In the genomic region with DNA sequence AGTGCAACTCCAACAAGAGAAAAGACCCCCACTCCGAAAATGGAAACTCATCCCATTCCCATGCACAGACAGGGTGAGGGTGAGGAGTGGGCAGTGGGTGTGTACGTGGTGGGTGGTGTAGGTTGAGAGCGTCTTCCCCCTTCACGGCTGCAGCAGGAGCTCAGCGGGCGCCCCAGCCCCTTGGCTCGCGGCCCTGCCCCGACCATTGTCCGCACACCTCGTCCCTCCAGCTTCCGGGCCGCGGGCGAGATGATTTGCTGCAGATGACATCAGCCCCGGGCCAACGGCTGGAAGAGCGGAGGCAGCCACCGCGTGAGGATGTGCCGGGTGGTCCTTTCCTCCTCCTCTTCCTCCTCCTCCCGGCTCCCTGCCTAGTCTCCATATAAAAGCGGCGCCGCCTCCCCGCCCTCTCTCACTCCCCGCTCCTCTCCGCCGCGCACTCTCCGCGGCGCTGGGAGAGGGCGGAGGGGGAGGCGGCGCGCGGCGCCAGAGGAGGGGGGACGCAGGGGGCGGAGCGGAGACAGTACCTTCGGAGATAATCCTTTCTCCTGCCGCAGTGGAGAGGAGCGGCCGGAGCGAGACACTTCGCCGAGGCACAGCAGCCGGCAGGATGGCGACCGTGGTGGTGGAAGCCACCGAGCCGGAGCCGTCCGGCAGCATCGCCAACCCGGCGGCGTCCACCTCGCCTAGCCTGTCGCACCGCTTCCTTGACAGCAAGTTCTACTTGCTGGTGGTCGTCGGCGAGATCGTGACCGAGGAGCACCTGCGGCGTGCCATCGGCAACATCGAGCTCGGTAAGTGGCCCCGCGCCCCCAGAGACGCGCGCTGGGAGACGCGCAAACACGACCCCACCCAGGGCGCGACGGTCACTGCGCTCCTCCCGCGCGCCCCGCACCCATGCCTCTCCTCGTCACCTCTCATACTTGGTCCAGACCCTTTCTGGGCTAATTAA, we compare ENCODE assay signal across 8 cellular contexts. TPM values are rescaled to one million over a fixed set of nuclear protein-coding genes. Genes with fewer than 3 reads are reported as not detected.
DNase-seq lines count a peak whose midpoint lies in the region; ATAC-seq and TF ChIP-seq lines count a peak whose summit lies in the region.

A gene (plus strand): TSS at position 554 of the 952 bp plus-strand sequence. CDS start 57 bp downstream, at position 611.

- H2AFZ ChIP-seq in SK-N-SH (ENCODE audit: low read depth): peak within 1 kb of the TSS; percentile 54; the same call in 1 of the 2 replicates

- peaks cover 27% of the 10 kb centered on the region for H3F3A ChIP-seq in SK-N-SH (replicated peaks; ENCODE audit: insufficient read depth)

- TF ChIP-seq EP300 in SK-N-SH (IDR thresholded peaks at IDR 0.05; ENCODE audit: borderline replicate concordance in 1 of 2, low read depth in 1 of 2, low read length in 1 of 2): no peak; a peak in 1 of 4 replicates

- no peaks in the 10 kb centered on the region for H3K9me2 ChIP-seq in SK-N-SH

- peaks cover 23 to 34% of the 10 kb centered on the region in 2 experiments for H3K36me3 ChIP-seq in SK-N-SH (replicated peaks in 1 of 2; ENCODE audit: control insufficient read depth in 1 of 2, insufficient read depth in 2 of 2, low read length in 1 of 2)

- H3K27ac ChIP-seq in SK-N-SH (ENCODE audit: low read depth in 2 of 2, low read length in 1 of 2): peak within 1 kb of the TSS; percentile 78 to 97
- H3K27ac ChIP-seq in temporal lobe (ENCODE audit: low read depth, low read length): peak within 1 kb of the TSS; percentile 95

- H3K4me2 ChIP-seq in SK-N-SH: peak within 1 kb of the TSS; percentile 91

- TF ChIP-seq POLR2A in erythroblast (IDR thresholded peaks at IDR 0.05; ENCODE audit: low read length): no peak

- ATAC-seq in HG03045 (IDR thresholded peaks at IDR 0.05; ENCODE audit: unreplicated experiment): no peak

- no peak for TF ChIP-seq CTCF in SK-N-SH (IDR thresholded peaks at IDR 0.05)

- H3K9me3 ChIP-seq in SK-N-SH: no peaks in the 10 kb centered on the region

- peaks cover 31% of the 10 kb centered on the region for H4K20me1 ChIP-seq in SK-N-SH (ENCODE audit: insufficient read depth)

- peak within 1 kb of the TSS; percentile 94 for H3K9ac ChIP-seq in SK-N-SH

- peak; percentile 86 for DNase-seq in GM03348 (ENCODE audit: low spot score)
- DNase-seq in M059J (ENCODE audit: low read depth): peak; percentile 62
- DNase-seq in SK-N-SH: peak; percentile 90
- peak; percentile 42 to 65 for DNase-seq in erythroblast (lab: John Stamatoyannopoulos, UW)
- peak; percentile 76 for DNase-seq in medulla oblongata (ENCODE audit: extremely low spot score)
- no peak for DNase-seq in stimulated activated naive CD4-positive, alpha-beta T cell (lab: John Stamatoyannopoulos, UW)

- no peaks in the 10 kb centered on the region for H3K27me3 ChIP-seq in SK-N-SH (ENCODE audit: insufficient read depth)

- H3K4me1 ChIP-seq in SK-N-SH (ENCODE audit: control insufficient read depth in 1 of 2, insufficient read depth in 2 of 2, low read depth in 1 of 2, low read length in 1 of 2): peaks cover 7 to 29% of the 10 kb centered on the region in 2 experiments; a peak in 3 of 4 replicates

- peak; percentile 8; the same call in 1 of the 2 replicates for TF ChIP-seq RAD21 in SK-N-SH (IDR thresholded peaks at IDR 0.05; ENCODE audit: low read length)

- CTCF ChIA-PET in SK-N-SH (lab: Yijun Ruan, JAX): interaction anchor here (1.1 to 3.9 kb wide), 4 partner anchors 41 to 325 kb away, joined by 3 to 31 read pairs (median 6); no protein-coding TSS in a partner anchor

- peaks cover 49% of the 10 kb centered on the region for H3K79me2 ChIP-seq in SK-N-SH (ENCODE audit: insufficient read depth)

- POLR2A ChIA-PET in SK-N-SH (lab: Yijun Ruan, JAX): interaction anchor here (0.7 to 5.1 kb wide), 12 partner anchors 11 to 325 kb away, joined by 3 to 21 read pairs (median 4); a partner anchor contains a TSS

- H3K4me3 ChIP-seq in SK-N-SH (ENCODE audit: low read depth in 2 of 2, low read length in 1 of 2): peak within 1 kb of the TSS; percentile 83 to 97

- 3% methylated on average over 20 of the region's 90 CpGs for WGBS in SK-N-SH (ENCODE audit: low lambda C conversion rate)

TF ChIP-seq in SK-N-SH, 30 proteins besides CTCF, POLR2A, EP300 and RAD21:
- TF ChIP-seq RCOR1 (IDR thresholded peaks at IDR 0.05; ENCODE audit: low read length): 0 out of 2 replicates have a peak, but pooled peaks have one; percentile 3
- TF ChIP-seq GABPA (IDR thresholded peaks at IDR 0.05; ENCODE audit: low read depth): peak; percentile 34; the same call in 1 of the 2 replicates
- TF ChIP-seq TAF1 (IDR thresholded peaks at IDR 0.05; ENCODE audit: borderline replicate concordance, low read depth, low read length): peak; percentile 97
- no peak for TF ChIP-seq RFX5 (IDR thresholded peaks at IDR 0.05; ENCODE audit: low read length)
- TF ChIP-seq EZH2phosphoT487 (IDR thresholded peaks at IDR 0.05; ENCODE audit: borderline replicate concordance, low read depth): no peak
- 0 out of 2 replicates have a peak, but pooled peaks have one; percentile 2 for TF ChIP-seq SMC3 (IDR thresholded peaks at IDR 0.05; ENCODE audit: low read depth, low read length)
- TF ChIP-seq, protein P1, sequence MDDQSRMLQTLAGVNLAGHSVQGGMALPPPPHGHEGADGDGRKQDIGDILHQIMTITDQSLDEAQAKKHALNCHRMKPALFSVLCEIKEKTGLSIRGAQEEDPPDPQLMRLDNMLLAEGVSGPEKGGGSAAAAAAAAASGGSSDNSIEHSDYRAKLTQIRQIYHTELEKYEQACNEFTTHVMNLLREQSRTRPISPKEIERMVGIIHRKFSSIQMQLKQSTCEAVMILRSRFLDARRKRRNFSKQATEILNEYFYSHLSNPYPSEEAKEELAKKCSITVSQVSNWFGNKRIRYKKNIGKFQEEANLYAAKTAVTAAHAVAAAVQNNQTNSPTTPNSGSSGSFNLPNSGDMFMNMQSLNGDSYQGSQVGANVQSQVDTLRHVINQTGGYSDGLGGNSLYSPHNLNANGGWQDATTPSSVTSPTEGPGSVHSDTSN (IDR thresholded peaks at IDR 0.05): 0 out of 2 replicates have a peak, but pooled peaks have one; percentile 31
- TF ChIP-seq FOSL2 (IDR thresholded peaks at IDR 0.05; ENCODE audit: borderline replicate concordance, low read depth): no peak
- peak; percentile 29; the same call in 1 of the 2 replicates for TF ChIP-seq ELF1 (IDR thresholded peaks at IDR 0.05)
- TF ChIP-seq FOXJ3 (CRISPR knock-in tag; IDR thresholded peaks at IDR 0.05): peak; percentile 75; the same call in 1 of the 2 replicates
- TF ChIP-seq YY1 (IDR thresholded peaks at IDR 0.05; ENCODE audit: low read depth): 0 out of 2 replicates have a peak, but pooled peaks have one; percentile 34
- TF ChIP-seq NRF1 (IDR thresholded peaks at IDR 0.05; ENCODE audit: low read depth, low read length): peak; percentile 59
- no peak for TF ChIP-seq MEF2A (IDR thresholded peaks at IDR 0.05; ENCODE audit: borderline replicate concordance, low read depth)
- peak; percentile 80; the same call in 1 of the 2 replicates for TF ChIP-seq SIN3A (IDR thresholded peaks at IDR 0.05; ENCODE audit: borderline replicate concordance, low read depth, low read length)
- peak; percentile 15 for TF ChIP-seq CHD2 (IDR thresholded peaks at IDR 0.05; ENCODE audit: low read length, partially characterized antibody)
- 0 out of 2 replicates have a peak, but pooled peaks have one; percentile 40 for TF ChIP-seq TEAD4 (IDR thresholded peaks at IDR 0.05; ENCODE audit: borderline replicate concordance, insufficient read depth)
- TF ChIP-seq TCF12 (IDR thresholded peaks at IDR 0.05): peak; percentile 34; the same call in 1 of the 2 replicates
- no peak for TF ChIP-seq RXRA (IDR thresholded peaks at IDR 0.05; ENCODE audit: borderline replicate concordance, low read depth)
- no peak; the same call in 1 of the 2 replicates for TF ChIP-seq FOXM1 (IDR thresholded peaks at IDR 0.05; ENCODE audit: low read depth)
- TF ChIP-seq POLR2AphosphoS5 (IDR thresholded peaks at IDR 0.05; ENCODE audit: low read depth, low read length): peak; percentile 98

RNA-seq across cellular contexts. Expression of the gene that starts here (rescaled TPM):
- total RNA-seq in M059J (2014; rRNA removed; shearing (Covaris generic)): 124 and 200 TPM in 2 replicates
- 47.5 and 48.5 TPM in 2 replicates for polyA plus RNA-seq in SK-N-SH (2012; rRNA removed)
- 59.8 and 60.6 TPM in 2 replicates for polyA plus RNA-seq in SK-N-SH (2012; cell fraction: cytosol; rRNA removed)
- polyA plus RNA-seq in SK-N-SH (2012; cell fraction: nucleus; rRNA removed): 69.5 and 70.5 TPM in 2 replicates
- total RNA-seq in temporal lobe: 786 TPM

Comparison
In these comparisons a context has a peak if more than half of its experiments do, and no peak if none do; other contexts are left out.
1. DNase-seq: peak in GM03348 (single experiment), M059J (single experiment), SK-N-SH (single experiment), erythroblast (2 of 2) and medulla oblongata (single experiment); none in stimulated activated naive CD4-positive, alpha-beta T cell (0 of 6).